In the genomic region with DNA sequence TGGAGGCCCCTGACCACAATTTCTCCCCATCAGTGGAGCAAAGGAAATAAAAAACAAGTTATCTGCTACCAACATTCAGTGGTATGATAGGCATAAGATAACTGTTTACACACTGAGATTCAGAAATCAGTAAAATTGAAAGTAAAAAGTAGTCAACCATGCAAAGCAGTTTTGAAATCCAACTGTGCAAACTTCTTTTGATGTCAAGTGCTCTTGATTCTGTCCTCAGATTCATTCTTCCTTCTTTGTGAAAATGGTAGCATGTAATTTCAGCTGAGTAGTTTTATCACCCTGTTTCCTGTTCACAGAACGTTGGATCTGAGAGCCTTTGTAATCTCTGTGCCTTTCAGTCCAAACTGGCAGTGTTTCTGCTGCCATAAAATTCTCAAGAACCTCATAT, we compare ENCODE assay signal across 15 cellular contexts.
A peak's percentile ranks its signal among the peaks of the same experiment; 100 is the strongest.
DNase-seq lines count a peak whose midpoint lies in the region; ATAC-seq and TF ChIP-seq lines count a peak whose summit lies in the region.
"Had no signal": no experiment of that assay in that cellular context is flagged by ENCODE, and none has a peak within 500 bp of the region (broad histone marks: within the 10 kb centered on the region; RNA-seq: fewer than 3 reads in every experiment).

No MANE protein-coding gene starts in this region.

- POLR2A ChIA-PET in Caco-2 (lab: Charles Lee): no interaction called here

- peak overlapping the region; percentile 62 for H2AFZ ChIP-seq in ACC112 (ENCODE audit: low read length, unreplicated experiment)

- H3K9me3 ChIP-seq in Caco-2: no peaks in the 10 kb centered on the region; the same call in 1 of the 2 replicates

- peak; percentile 62 for ATAC-seq in GM19035 (IDR thresholded peaks at IDR 0.05; ENCODE audit: unreplicated experiment)
- ATAC-seq in HG03025 (IDR thresholded peaks at IDR 0.05; ENCODE audit: low FRiP score, unreplicated experiment): peak; percentile 57
- no peak for ATAC-seq in HG02588 (IDR thresholded peaks at IDR 0.05; ENCODE audit: unreplicated experiment)
- ATAC-seq: T-helper 17 cell had no signal

- peak; percentile 18 for DNase-seq in NCI-H510A (lab: John Stamatoyannopoulos, UW)
- no peak for DNase-seq in SKM-1 (lab: John Stamatoyannopoulos, UW; ENCODE audit: unreplicated experiment)
- DNase-seq in H4 (ENCODE audit: low spot score): no peak
- DNase-seq in Caco-2: no peak
- DNase-seq: activated CD4-positive, alpha-beta T cell treated with anti-CD3 and anti-CD28 coated beads, Interleukin-2, amount 50 U/mL, for 48 hours; activated naive CD8-positive, alpha-beta T cell treated with anti-CD3 and anti-CD28 coated beads for 36 hours; cerebellar nuclear complex; erythroblast; mesendoderm; NCI-H774; T-helper 17 cell had no signal

- H3K4me1 Mint-ChIP-seq in Caco-2 (ENCODE audit: low read depth, unreplicated experiment): peaks cover 25% of the 10 kb centered on the region
- H3K4me1 Mint-ChIP-seq: activated naive CD8-positive, alpha-beta T cell treated with anti-CD3 and anti-CD28 coated beads for 36 hours; T-helper 17 cell had no signal

- H3K9me3 Mint-ChIP-seq in Caco-2 (ENCODE audit: unreplicated experiment): no peaks in the 10 kb centered on the region
- H3K9me3 Mint-ChIP-seq: activated naive CD8-positive, alpha-beta T cell treated with anti-CD3 and anti-CD28 coated beads for 36 hours had no signal

- CTCF ChIA-PET in Caco-2 (lab: Charles Lee): no interaction called here

- no peaks in the 10 kb centered on the region for H3K36me3 Mint-ChIP-seq in Caco-2 (ENCODE audit: insufficient read depth, unreplicated experiment)
- H3K36me3 Mint-ChIP-seq: activated naive CD8-positive, alpha-beta T cell treated with anti-CD3 and anti-CD28 coated beads for 36 hours had no signal

- peaks cover 5% of the 10 kb centered on the region for H3K4me1 ChIP-seq in ACC112 (ENCODE audit: control insufficient read depth, insufficient read depth, low read length, unreplicated experiment)
- H3K4me1 ChIP-seq in Caco-2: peaks cover 22% of the 10 kb centered on the region

- intact Hi-C loops in Caco-2 (cut with micrococcal nuclease; ENCODE audit: unreplicated experiment): no loop called here

- TF ChIP-seq CTCF in Caco-2 (IDR thresholded peaks at IDR 0.05; ENCODE audit: insufficient read depth in 1 of 2, low read depth in 1 of 2, low read length in 1 of 2, severe bottlenecking in 1 of 2, unreplicated experiment in 1 of 2): no peak

- H3K4me3 ChIP-seq in ACC112 (ENCODE audit: low read depth, low read length) (peak overlapping the region; percentile 12; the same call in 1 of the 2 replicates), Caco-2 (ENCODE audit: low read depth, low read length) (no peak overlapping the region)

- H3K27ac Mint-ChIP-seq in Caco-2 (ENCODE audit: unreplicated experiment): no peak overlapping the region
- H3K27ac Mint-ChIP-seq: activated naive CD8-positive, alpha-beta T cell treated with anti-CD3 and anti-CD28 coated beads for 36 hours; T-helper 17 cell had no signal

- no peaks in the 10 kb centered on the region for H3K79me2 ChIP-seq in ACC112 (ENCODE audit: control insufficient read depth, insufficient read depth, low read length, unreplicated experiment)

- H3K4me3 Mint-ChIP-seq in Caco-2 (ENCODE audit: unreplicated experiment): no peak overlapping the region
- H3K4me3 Mint-ChIP-seq: activated naive CD8-positive, alpha-beta T cell treated with anti-CD3 and anti-CD28 coated beads for 36 hours; T-helper 17 cell had no signal

- BruUV-seq in Caco-2 (replicated peaks; lab: Mats Ljungman, UMichigan): no TSS peak

- no peaks in the 10 kb centered on the region for H3K27me3 Mint-ChIP-seq in Caco-2 (ENCODE audit: insufficient read depth, unreplicated experiment)
- H3K27me3 Mint-ChIP-seq: activated naive CD8-positive, alpha-beta T cell treated with anti-CD3 and anti-CD28 coated beads for 36 hours; T-helper 17 cell had no signal

- H3K27me3 ChIP-seq in ACC112 (ENCODE audit: insufficient read depth, low read length) (no peaks in the 10 kb centered on the region), Caco-2 (replicated peaks; ENCODE audit: control insufficient read depth, insufficient read depth, low read length) (no peaks in the 10 kb centered on the region)

- no peaks in the 10 kb centered on the region for H3K36me3 ChIP-seq in ACC112 (ENCODE audit: insufficient read depth, low read length)
- no peaks in the 10 kb centered on the region for H3K36me3 ChIP-seq in Caco-2 (ENCODE audit: control insufficient read depth, insufficient read depth, low read length)

- H3K27ac ChIP-seq in ACC112 (ENCODE audit: low read depth, low read length): no peak overlapping the region
